ENCODE assay signal across 14 cellular contexts in genomic region chr16:49021136-49021535, GRCh38.
A peak's percentile ranks its signal among the peaks of the same experiment; 100 is the strongest.
DNase-seq lines count a peak whose midpoint lies in the region; TF ChIP-seq lines count a peak whose summit lies in the region.
"Had no signal": no experiment of that assay in that cellular context is flagged by ENCODE, and none has a peak within 500 bp of the region (broad histone marks: within the 10 kb centered on the region; RNA-seq: fewer than 3 reads in every experiment).

No MANE protein-coding gene starts in this region.

- no peaks in the 10 kb centered on the region for H3K79me1 ChIP-seq in mesenchymal stem cell (replicated peaks; ENCODE audit: low read length, poor library complexity, severe bottlenecking)

- DNase-seq in Caki2 (ENCODE audit: low read depth) (peak; percentile 38), HFF-Myc (ENCODE audit: extremely low read depth, low read depth) (peak; percentile 98), cardiac fibroblast (ENCODE audit: low read depth in 2 of 2) (peak; percentile 1 to 6), mesenchymal stem cell (peak; percentile 1), SKM-1 treated with dmso at 0.1 percent for 144 hours (lab: John Stamatoyannopoulos, UW; ENCODE audit: unreplicated experiment) (no peak), UCSD-AML1 (lab: John Stamatoyannopoulos, UW; ENCODE audit: unreplicated experiment) (no peak), NCI-H526 treated with DMSO at 0.1 percent for 48 hours (lab: John Stamatoyannopoulos, UW) (no peak), HuH-7 (ENCODE audit: low spot score) (no peak)
- DNase-seq: effector memory CD8-positive, alpha-beta T cell; H7; KBM-7; NCI-H226; stomach had no signal

- no peaks in the 10 kb centered on the region for H3K36me3 ChIP-seq in mesenchymal stem cell (ENCODE audit: control insufficient read depth in 1 of 2, insufficient read depth in 2 of 2, low read depth in 1 of 2, low read length in 2 of 2)
- H3K36me3 ChIP-seq: right atrium auricular region, stomach had no signal

- H2AK5ac ChIP-seq in mesenchymal stem cell (ENCODE audit: low read length, severe bottlenecking): no peak overlapping the region

- no peak overlapping the region for H4K8ac ChIP-seq in mesenchymal stem cell (ENCODE audit: low read length)

- no peak for TF ChIP-seq CTCF in HFF-Myc (IDR thresholded peaks at IDR 0.05; ENCODE audit: low read depth, low read length, missing control alignments)
- TF ChIP-seq CTCF in cardiac fibroblast (IDR thresholded peaks at IDR 0.05; ENCODE audit: low read depth, low read length): no peak

- no peak overlapping the region for H2BK12ac ChIP-seq in mesenchymal stem cell (ENCODE audit: low read length in 2 of 2)

- H3K4me2 ChIP-seq in mesenchymal stem cell (ENCODE audit: low read length, poor library complexity, severe bottlenecking): no peak overlapping the region

- in situ Hi-C loops in Caki2 (cut with HindIII; ENCODE audit: low pct_unique_long_range_greater_than_20kb, low sequenced_read_pairs): no loop called here

- H3K4me3 ChIP-seq in HFF-Myc (replicated peaks; ENCODE audit: low read depth, low read length) (no peak overlapping the region), cardiac fibroblast (replicated peaks in 1 of 2; ENCODE audit: low read depth in 2 of 2, low read length in 2 of 2) (no peak overlapping the region), mesenchymal stem cell (ENCODE audit: insufficient read depth in 1 of 2, low read depth in 1 of 2, low read length in 2 of 2) (peak overlapping the region in 1 of 2 experiments; percentile 60)
- H3K4me3 ChIP-seq: right atrium auricular region, stomach had no signal

- no peak overlapping the region for H2BK15ac ChIP-seq in mesenchymal stem cell (ENCODE audit: low read depth, poor library complexity, severe bottlenecking)

- WGBS in mesenchymal stem cell: 54% methylated on average over 9 of the region's 9 CpGs

- no peak overlapping the region for H3K14ac ChIP-seq in mesenchymal stem cell (ENCODE audit: low read length in 2 of 2)

- no peak overlapping the region for H2AFZ ChIP-seq in mesenchymal stem cell (ENCODE audit: low read depth, low read length)

- H4K91ac ChIP-seq in mesenchymal stem cell (ENCODE audit: low read length): no peak overlapping the region

- H3K27me3 ChIP-seq in mesenchymal stem cell (ENCODE audit: control insufficient read depth in 1 of 2, insufficient read depth in 1 of 2, low read length in 2 of 2): peaks cover 0 to 30% of the 10 kb centered on the region in 2 experiments
- H3K27me3 ChIP-seq: right atrium auricular region had no signal

- no peak overlapping the region for H3K23ac ChIP-seq in mesenchymal stem cell (ENCODE audit: low read length in 2 of 2)

- no peak overlapping the region for H2BK5ac ChIP-seq in mesenchymal stem cell (ENCODE audit: low read depth, low read length, poor library complexity, severe bottlenecking)

- no peak overlapping the region for H2BK120ac ChIP-seq in mesenchymal stem cell (ENCODE audit: low read depth, low read length)

- H3K27ac ChIP-seq in mesenchymal stem cell (ENCODE audit: low read length, poor library complexity, severe bottlenecking): no peak overlapping the region
- H3K27ac ChIP-seq: right atrium auricular region, stomach had no signal

- no peaks in the 10 kb centered on the region for H3K9me3 ChIP-seq in mesenchymal stem cell (ENCODE audit: control insufficient read depth, low read length)
- H3K9me3 ChIP-seq: right atrium auricular region, stomach had no signal

- H3K4me1 ChIP-seq in mesenchymal stem cell (ENCODE audit: control insufficient read depth, insufficient read depth, low read depth, low read length): peaks cover 16% of the 10 kb centered on the region

- no peak overlapping the region for H3K18ac ChIP-seq in mesenchymal stem cell (ENCODE audit: low read depth in 1 of 2, low read length in 2 of 2)

- no peak overlapping the region for H3K9ac ChIP-seq in mesenchymal stem cell (ENCODE audit: low read length)

- no peak overlapping the region for H3K4ac ChIP-seq in mesenchymal stem cell (ENCODE audit: low read depth in 1 of 2, low read length in 2 of 2)

Comparison
In these comparisons a context has a peak if more than half of its experiments do, and no peak if none do; other contexts are left out.
1. DNase-seq: peak in Caki2 (single experiment), HFF-Myc (single experiment), cardiac fibroblast (2 of 2) and mesenchymal stem cell (single experiment); none in SKM-1 treated with dmso at 0.1 percent for 144 hours (single experiment), UCSD-AML1 (single experiment), NCI-H526 treated with DMSO at 0.1 percent for 48 hours (single experiment) and HuH-7 (single experiment).